ENCODE assay signal across 13 cellular contexts in genomic region chr5:109399092-109399759, GRCh38. TPM values are rescaled to one million over a fixed set of nuclear protein-coding genes. Genes with fewer than 3 reads are reported as not detected.
A peak's percentile ranks its signal among the peaks of the same experiment; 100 is the strongest.
DNase-seq lines count a peak whose midpoint lies in the region; ATAC-seq, FAIRE-seq and TF ChIP-seq lines count a peak whose summit lies in the region.
"Had no signal": no experiment of that assay in that cellular context is flagged by ENCODE, and none has a peak within 500 bp of the region (broad histone marks: within the 10 kb centered on the region; RNA-seq: fewer than 3 reads in every experiment).

No MANE protein-coding gene starts in this region.

- peaks cover 34% of the 10 kb centered on the region for H3K36me3 Mint-ChIP-seq in T-cell
- peaks cover 68% of the 10 kb centered on the region for H3K36me3 Mint-ChIP-seq in nephron progenitor cell (ENCODE audit: low read depth)

- no peak overlapping the region for H3K9ac ChIP-seq in kidney (ENCODE audit: low read length in 2 of 2)
- H3K9ac ChIP-seq: parathyroid adenoma had no signal

- FAIRE-seq in GM12891 (lab: Jason Lieb, UNC) = peak; percentile 43
- FAIRE-seq in kidney (lab: Jason Lieb, UNC) = no peak

- peak overlapping the region in 2 of 3 donors; percentile 34 to 55 for H3K4me3 Mint-ChIP-seq in T-cell
- H3K4me3 Mint-ChIP-seq in nephron progenitor cell = no peak overlapping the region

- no peaks in the 10 kb centered on the region for H3K9me3 ChIP-seq in kidney (ENCODE audit: control insufficient read depth in 1 of 2, low read length in 2 of 2)
- H3K9me3 ChIP-seq: colonic mucosa had no signal

- H3K36me3 ChIP-seq in kidney (ENCODE audit: control insufficient read depth in 1 of 2, insufficient read depth in 2 of 2, low read length in 2 of 2) = no peaks in the 10 kb centered on the region
- H3K36me3 ChIP-seq: colonic mucosa had no signal

- H3K27ac Mint-ChIP-seq in T-cell (peak overlapping the region; percentile 3 to 11), nephron progenitor cell (peak overlapping the region; percentile 84)

- H3K27me3 Mint-ChIP-seq in T-cell = no peaks in the 10 kb centered on the region
- H3K27me3 Mint-ChIP-seq in nephron progenitor cell (ENCODE audit: low read depth, poor library complexity) = no peaks in the 10 kb centered on the region

- TF ChIP-seq CTCF in fibroblast of the aortic adventitia (IDR thresholded peaks at IDR 0.05; ENCODE audit: insufficient read depth, low read length) = no peak
- no peak for TF ChIP-seq CTCF in nephron progenitor cell (IDR thresholded peaks at IDR 0.05)
- TF ChIP-seq CTCF in kidney (IDR thresholded peaks at IDR 0.05; ENCODE audit: borderline replicate concordance, extremely low read depth, insufficient read depth) = no peak

- POLR2A ChIA-PET in T-cell (lab: Charles Lee) = no interaction called here

- peak in 1 of 4 experiments; percentile 43 for ATAC-seq in T-cell (replicated peaks in 1 of 4)
- ATAC-seq in GM21529 (IDR thresholded peaks at IDR 0.05; ENCODE audit: unreplicated experiment) = no peak
- ATAC-seq in GM19463 (IDR thresholded peaks at IDR 0.05; ENCODE audit: unreplicated experiment) = no peak
- ATAC-seq: left colon had no signal

- intact Hi-C loops in kidney (cut with DNase I) = no loop called here

- CTCF ChIA-PET in T-cell (lab: Charles Lee) = no interaction called here

- H3K4me3 ChIP-seq in fibroblast of the aortic adventitia (ENCODE audit: low read depth, low read length) (no peak overlapping the region), kidney (ENCODE audit: low read length in 2 of 2) (no peak overlapping the region)
- H3K4me3 ChIP-seq: colonic mucosa had no signal

- peaks cover 0 to 2% of the 10 kb centered on the region in 2 donors for H3K4me1 ChIP-seq in kidney (ENCODE audit: control insufficient read depth in 1 of 2, insufficient read depth in 1 of 2, low read depth in 1 of 2, low read length in 2 of 2)
- H3K4me1 ChIP-seq: colonic mucosa, parathyroid adenoma had no signal

- TF ChIP-seq POLR2A in GM12891 (IDR thresholded peaks at IDR 0.05; ENCODE audit: low read depth, low read length) = no peak

- no peaks in the 10 kb centered on the region for H3K9me3 Mint-ChIP-seq in T-cell
- peaks cover 56% of the 10 kb centered on the region for H3K9me3 Mint-ChIP-seq in nephron progenitor cell

- no peak for DNase-seq in GM12891 (ENCODE audit: insufficient read length, low spot score)
- DNase-seq in T-cell = no peak
- DNase-seq in fibroblast of the aortic adventitia (ENCODE audit: low read depth) = peak; percentile 79
- no peak for DNase-seq in nephron progenitor cell
- DNase-seq in kidney = no peak
- DNase-seq: colonic mucosa, DMS53, left colon, NCI-H510A treated with DMSO at 0.1 percent for 48 hours had no signal

- H3K4me1 Mint-ChIP-seq in T-cell (peaks cover 84 to 89% (median 87%) of the 10 kb centered on the region in 3 donors), nephron progenitor cell (peaks cover 5% of the 10 kb centered on the region)

- no peak overlapping the region for H3K27ac ChIP-seq in kidney (ENCODE audit: low read depth in 2 of 2, low read length in 2 of 2)
- H3K27ac ChIP-seq: colonic mucosa, parathyroid adenoma, VCaP had no signal

TF ChIP-seq in GM12891, 5 proteins besides CTCF, POLR2A, EP300 and RAD21:
- TF ChIP-seq TAF1 (IDR thresholded peaks at IDR 0.05; ENCODE audit: low read depth, low read length) (no peak), POU2F2 (IDR thresholded peaks at IDR 0.05; ENCODE audit: low read depth, low read length) (no peak), POLR2AphosphoS5 (IDR thresholded peaks at IDR 0.05; ENCODE audit: low read depth, low read length) (no peak), PAX5 (IDR thresholded peaks at IDR 0.05; ENCODE audit: insufficient read depth, low read length, severe bottlenecking) (no peak), SPI1 (IDR thresholded peaks at IDR 0.05; ENCODE audit: low read depth, low read length) (no peak)

RNA-seq across cellular contexts. Expression of gene PJA2, which starts 10.5 kb away (rescaled TPM):
- polyA plus RNA-seq in GM12891 (2012; ENCODE audit: low read depth, missing spikeins) = 33.0 TPM
- total RNA-seq in T-cell (10 to 100 TPM; 61.7 to 68.4 (median 63.6) TPM), fibroblast of the aortic adventitia (ENCODE audit: low replicate concordance) (112 and 124 TPM in 2 replicates), kidney (103 TPM)
- 30.3 TPM for polyA plus RNA-seq in kidney (ENCODE audit: insufficient read depth, low read depth, low replicate concordance)
